In the genomic region with DNA sequence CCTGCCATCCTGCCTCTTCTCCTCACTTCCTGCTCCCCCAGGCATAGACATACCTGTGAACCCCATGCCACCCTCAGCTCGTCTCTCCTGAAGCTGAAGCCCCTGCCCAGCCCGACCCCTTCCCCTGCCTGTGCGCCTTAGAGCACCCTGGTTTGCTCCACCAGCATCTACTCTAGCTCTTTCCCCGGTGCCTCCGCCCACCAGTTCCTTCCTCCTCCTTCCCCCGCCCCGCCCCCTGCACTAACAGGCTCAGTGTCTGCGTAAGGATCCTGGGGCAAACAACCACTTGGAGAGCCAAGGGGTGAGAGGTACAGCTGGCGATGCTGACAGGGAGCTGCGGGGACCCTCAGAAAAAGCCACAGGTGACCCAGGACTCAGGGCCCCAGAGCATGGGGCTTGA, we compare ENCODE assay signal across 10 cellular contexts. TPM values are rescaled to one million over a fixed set of nuclear protein-coding genes. Genes with fewer than 3 reads are reported as not detected.
DNase-seq lines count a peak whose midpoint lies in the region; ATAC-seq, FAIRE-seq and TF ChIP-seq lines count a peak whose summit lies in the region.
"Had no signal": no experiment of that assay in that cellular context is flagged by ENCODE, and none has a peak within 500 bp of the region (broad histone marks: within the 10 kb centered on the region; RNA-seq: fewer than 3 reads in every experiment).

No MANE protein-coding gene starts in this region.

- ATAC-seq in right lobe of liver, result peak; percentile 9 to 14 (median 12)
- ATAC-seq in HepG2, result no peak
- peak; percentile 76 to 77 for ATAC-seq in activated T-cell treated with anti-CD3 and anti-CD28 coated beads, Interleukin-2, amount 50 U/mL, for 4 hours
- ATAC-seq in naive thymus-derived CD4-positive, alpha-beta T cell, result peak; percentile 77
- peak; percentile 70 for ATAC-seq in upper lobe of right lung

- no peaks in the 10 kb centered on the region for H3K36me3 ChIP-seq in right lobe of liver
- no peaks in the 10 kb centered on the region for H3K36me3 ChIP-seq in HepG2 (replicated peaks in 1 of 2; ENCODE audit: control insufficient read depth in 1 of 2, insufficient read depth in 2 of 2, low read length in 2 of 2)
- no peaks in the 10 kb centered on the region for H3K36me3 ChIP-seq in naive thymus-derived CD4-positive, alpha-beta T cell (ENCODE audit: control insufficient read depth in 2 of 3, insufficient read depth in 3 of 3, low read length in 3 of 3)
- H3K36me3 ChIP-seq in upper lobe of right lung, result no peaks in the 10 kb centered on the region

- H3K27me3 ChIP-seq in right lobe of liver (no peaks in the 10 kb centered on the region), HepG2 (ENCODE audit: control insufficient read depth in 1 of 2, insufficient read depth in 2 of 2, low read length in 2 of 2) (peaks cover 1 to 35% of the 10 kb centered on the region in 2 experiments; a peak in 4 of 5 replicates), upper lobe of right lung (no peaks in the 10 kb centered on the region)
- H3K27me3 ChIP-seq in naive thymus-derived CD4-positive, alpha-beta T cell (ENCODE audit: control insufficient read depth in 2 of 2, insufficient read depth in 2 of 2, low read length in 2 of 2), result no peaks in the 10 kb centered on the region

- H2AFZ ChIP-seq in HepG2 (ENCODE audit: low read length), result no peak overlapping the region

- TF ChIP-seq CTCF in right lobe of liver (IDR thresholded peaks at IDR 0.05), result no peak
- TF ChIP-seq CTCF in HepG2 (CRISPR knock-in tag; IDR thresholded peaks at IDR 0.05), result no peak
- TF ChIP-seq CTCF in upper lobe of right lung (IDR thresholded peaks at IDR 0.05), result no peak
- TF ChIP-seq CTCF in RWPE1 (conservative IDR thresholded peaks at IDR 0.05; ENCODE audit: low read depth), result no peak

- no peaks in the 10 kb centered on the region for H4K20me1 ChIP-seq in HepG2 (ENCODE audit: insufficient read depth, low read length)

- in situ Hi-C loops in HepG2 (cut with HindIII; ENCODE audit: extremely low pct_ligation_motif_present, low pct_unique_long_range_greater_than_20kb), result no loop called here

- H3K9me3 ChIP-seq in right lobe of liver, result no peaks in the 10 kb centered on the region
- no peaks in the 10 kb centered on the region for H3K9me3 ChIP-seq in HepG2 (ENCODE audit: low read length)
- H3K9me3 ChIP-seq in naive thymus-derived CD4-positive, alpha-beta T cell (ENCODE audit: control insufficient read depth in 2 of 3, low read length in 3 of 3), result no peaks in the 10 kb centered on the region
- no peaks in the 10 kb centered on the region for H3K9me3 ChIP-seq in upper lobe of right lung

- POLR2A ChIA-PET in HepG2 (lab: Yijun Ruan, JAX) (interaction anchor here (1.9 kb wide), 1 partner anchor 84 kb away, joined by 6 read pairs; no protein-coding TSS in a partner anchor), RWPE1 (lab: Yijun Ruan, JAX; ENCODE audit: low non-redundant PET) (no interaction called here)
- POLR2A ChIA-PET in naive thymus-derived CD4-positive, alpha-beta T cell (lab: Charles Lee), result interaction anchor here (0.6 kb wide), 2 partner anchors 9 to 115 kb away, joined by 4 to 5 read pairs; no protein-coding TSS in a partner anchor

- peaks cover 13% of the 10 kb centered on the region for H3K4me1 Mint-ChIP-seq in activated T-cell treated with anti-CD3 and anti-CD28 coated beads, Interleukin-2, amount 50 U/mL, for 4 hours (ENCODE audit: low read depth)
- H3K4me1 Mint-ChIP-seq in naive thymus-derived CD4-positive, alpha-beta T cell, result peaks cover 8 to 15% (median 12%) of the 10 kb centered on the region in 7 donors

- H3K27ac ChIP-seq in right lobe of liver, result no peak overlapping the region
- H3K27ac ChIP-seq in HepG2 (ENCODE audit: extremely low read length, insufficient read depth, low read length), result no peak overlapping the region
- H3K27ac ChIP-seq in naive thymus-derived CD4-positive, alpha-beta T cell (ENCODE audit: low read depth, low read length), result no peak overlapping the region
- no peak overlapping the region for H3K27ac ChIP-seq in upper lobe of right lung
- no peak overlapping the region for H3K27ac ChIP-seq in RWPE1

- H3K4me3 ChIP-seq in right lobe of liver, result no peak overlapping the region
- H3K4me3 ChIP-seq in HepG2 (replicated peaks in 1 of 3; ENCODE audit: insufficient read depth in 1 of 3, low read depth in 2 of 3, low read length in 3 of 3), result no peak overlapping the region
- H3K4me3 ChIP-seq in naive thymus-derived CD4-positive, alpha-beta T cell (ENCODE audit: low read length), result peak overlapping the region; percentile 43
- H3K4me3 ChIP-seq in upper lobe of right lung, result no peak overlapping the region

- no TSS peak for BruUV-seq in HepG2 (replicated peaks; lab: Mats Ljungman, UMichigan)

- no peak for TF ChIP-seq EP300 in HepG2 (IDR thresholded peaks at IDR 0.05; ENCODE audit: low read depth in 2 of 2, low read length in 2 of 2)
- no peak for TF ChIP-seq EP300 in HepG2 (CRISPR knock-in tag; IDR thresholded peaks at IDR 0.05; ENCODE audit: borderline replicate concordance)

- H3K4me3 Mint-ChIP-seq in activated T-cell treated with anti-CD3 and anti-CD28 coated beads, Interleukin-2, amount 50 U/mL, for 4 hours, result peak overlapping the region; percentile 32
- H3K4me3 Mint-ChIP-seq in naive thymus-derived CD4-positive, alpha-beta T cell, result peak overlapping the region; percentile 45 to 76 (median 68)

- no peak overlapping the region for H3K4me2 ChIP-seq in HepG2 (ENCODE audit: low read depth, low read length)

- DNase-seq in right lobe of liver (peak in 1 of 3 donors; percentile 63), HepG2 (ENCODE audit: low spot score) (no peak), upper lobe of right lung (peak; percentile 80), midbrain (lab: John Stamatoyannopoulos, UW) (no peak), RWPE1 (ENCODE audit: low spot score) (no peak), HCEC 1CT (no peak)
- peak; percentile 63 for DNase-seq in activated T-cell treated with anti-CD3 and anti-CD28 coated beads, Interleukin-2, amount 50 U/mL, for 4 hours
- peak in 7 of 9 donors; percentile 32 to 51 (median 48) for DNase-seq in naive thymus-derived CD4-positive, alpha-beta T cell

- H3K9ac ChIP-seq in HepG2 (ENCODE audit: insufficient read depth, low read depth, low read length), result no peak overlapping the region

- no peaks in the 10 kb centered on the region for H3K36me3 Mint-ChIP-seq in activated T-cell treated with anti-CD3 and anti-CD28 coated beads, Interleukin-2, amount 50 U/mL, for 4 hours (ENCODE audit: insufficient read depth)
- no peaks in the 10 kb centered on the region for H3K36me3 Mint-ChIP-seq in naive thymus-derived CD4-positive, alpha-beta T cell

- TF ChIP-seq POLR2A in right lobe of liver (IDR thresholded peaks at IDR 0.05) (no peak), HepG2 (IDR thresholded peaks at IDR 0.05; ENCODE audit: insufficient read depth in 1 of 2, low read depth in 2 of 2, low read length in 2 of 2) (no peak)

- CTCF ChIA-PET in HepG2 (lab: Yijun Ruan, JAX; ENCODE audit: low intra/inter-chr PET ratio, low total read pairs), result interaction anchor here (1.8 to 3.8 kb wide), 2 partner anchors 88 to 124 kb away, joined by 13 to 29 read pairs; no protein-coding TSS in a partner anchor
- CTCF ChIA-PET in naive thymus-derived CD4-positive, alpha-beta T cell (lab: Charles Lee), result interaction anchor here (0.7 to 4.5 kb wide), 12 partner anchors 10 to 166 kb away, joined by 3 to 40 read pairs (median 4); a partner anchor contains a TSS
- CTCF ChIA-PET in RWPE1 (lab: Yijun Ruan, JAX), result interaction anchor here (0.5 to 2.7 kb wide), 7 partner anchors 9 to 288 kb away, joined by 3 to 26 read pairs (median 4); no protein-coding TSS in a partner anchor

- H3K9me3 Mint-ChIP-seq in activated T-cell treated with anti-CD3 and anti-CD28 coated beads, Interleukin-2, amount 50 U/mL, for 4 hours, result no peaks in the 10 kb centered on the region
- no peaks in the 10 kb centered on the region for H3K9me3 Mint-ChIP-seq in naive thymus-derived CD4-positive, alpha-beta T cell

- 34% methylated on average over 7 of the region's 10 CpGs for WGBS in right lobe of liver (ENCODE audit: insufficient coverage, low coverage, low lambda C conversion rate, missing lambda C conversion rate)
- WGBS in HepG2 (ENCODE audit: low lambda C conversion rate), result 29% methylated on average over 10 of the region's 10 CpGs

- H3K27me3 Mint-ChIP-seq in activated T-cell treated with anti-CD3 and anti-CD28 coated beads, Interleukin-2, amount 50 U/mL, for 4 hours (ENCODE audit: low read depth), result peaks cover 9% of the 10 kb centered on the region
- H3K27me3 Mint-ChIP-seq in naive thymus-derived CD4-positive, alpha-beta T cell, result peaks cover 0 to 9% (median 0%) of the 10 kb centered on the region in 5 donors

- H3K79me2 ChIP-seq in HepG2 (ENCODE audit: insufficient read depth, low read length), result no peaks in the 10 kb centered on the region

- FAIRE-seq in HepG2 (lab: Jason Lieb, UNC), result no peak
- FAIRE-seq: endometrium had no signal

- H3K27ac Mint-ChIP-seq in naive thymus-derived CD4-positive, alpha-beta T cell, result peak overlapping the region in 4 of 9 donors; percentile 36 to 74 (median 60)

- intact Hi-C loops in right lobe of liver (cut with DNase I), result loop anchor here in 1 of 2 donors (10.0 kb wide), 1 partner anchor 64 kb away; no protein-coding TSS in a partner anchor
- intact Hi-C loops in HepG2 (cut with micrococcal nuclease; ENCODE audit: unreplicated experiment), result loop anchor here (5.0 kb wide), 1 partner anchor 163 kb away; a partner anchor contains a TSS
- intact Hi-C loops in naive thymus-derived CD4-positive, alpha-beta T cell (cut with micrococcal nuclease), result loop anchor here (2.0 to 5.0 kb wide), 2 partner anchors 158 to 233 kb away; no protein-coding TSS in a partner anchor
- intact Hi-C loops in upper lobe of right lung (cut with DNase I), result no loop called here

- TF ChIP-seq RAD21 in HepG2 (CRISPR knock-in tag; IDR thresholded peaks at IDR 0.05), result no peak

- H3K4me1 ChIP-seq in right lobe of liver (peaks cover 0 to 6% (median 0%) of the 10 kb centered on the region in 4 donors), HepG2 (ENCODE audit: insufficient read depth, low read length) (peaks cover 11% of the 10 kb centered on the region), upper lobe of right lung (no peaks in the 10 kb centered on the region)
- H3K4me1 ChIP-seq in naive thymus-derived CD4-positive, alpha-beta T cell (ENCODE audit: control insufficient read depth in 2 of 2, insufficient read depth in 2 of 2, low read length in 2 of 2), result peaks cover 12 to 13% of the 10 kb centered on the region in 2 donors

RNA-seq across cellular contexts. Expression of a gene that starts 1.9 kb away (rescaled TPM):
- under 1 TPM in 1 of 6 experiments, not detected in 5; 0.24 TPM for total RNA-seq in right lobe of liver
- total RNA-seq in HepG2 (2016; rRNA removed; fragmentation: Illumina TruSeq; extraction: Trizol), result not detected in 2 replicates
- not detected in 2 replicates for total RNA-seq in HepG2 (2016; cell fraction: cytosol; rRNA removed; fragmentation: Illumina TruSeq; extraction: Trizol; ENCODE audit: low read depth)
- not detected in 2 replicates for total RNA-seq in HepG2 (2016; cell fraction: insoluble cytoplasmic fraction; rRNA removed; fragmentation: Illumina TruSeq; extraction: Trizol)
- not detected in 2 replicates for total RNA-seq in HepG2 (2016; cell fraction: membrane; rRNA removed; fragmentation: Illumina TruSeq; extraction: Trizol)
- not detected in 2 replicates for total RNA-seq in HepG2 (2016; cell fraction: nucleus; rRNA removed; fragmentation: Illumina TruSeq; extraction: Trizol)
- polyA plus RNA-seq in HepG2 (2011; rRNA removed), result not detected in 2 replicates
- polyA plus RNA-seq in HepG2 (2011; cell fraction: cytosol; rRNA removed), result not detected in 2 replicates
- not detected in 2 replicates for polyA plus RNA-seq in HepG2 (2011; cell fraction: nucleus; rRNA removed)
- not detected in 2 replicates for polyA plus RNA-seq in HepG2 (2012)
- polyA plus RNA-seq in HepG2 (2016; cell fraction: cytosol; fragmentation: Illumina TruSeq; extraction: Trizol; ENCODE audit: low read depth), result not detected in 2 replicates
- polyA plus RNA-seq in HepG2 (2016; cell fraction: insoluble cytoplasmic fraction; fragmentation: Illumina TruSeq; extraction: Trizol; ENCODE audit: low read depth), result not detected in 2 replicates
- not detected in 2 replicates for polyA plus RNA-seq in HepG2 (2016; cell fraction: membrane; fragmentation: Illumina TruSeq; extraction: Trizol; ENCODE audit: low read depth)
- not detected in 2 replicates for polyA plus RNA-seq in HepG2 (2016; cell fraction: nucleus; fragmentation: Illumina TruSeq; extraction: Trizol; ENCODE audit: insufficient read depth, low read depth)
- not detected in 2 replicates for polyA minus RNA-seq in HepG2 (2011; rRNA and poly(A)+ RNA removed; ENCODE audit: low replicate concordance)
- not detected in 2 replicates for polyA minus RNA-seq in HepG2 (2011; cell fraction: cytosol; rRNA and poly(A)+ RNA removed)
- not detected in 2 replicates for polyA minus RNA-seq in HepG2 (2011; cell fraction: nucleus; rRNA and poly(A)+ RNA removed)
- total RNA-seq in activated T-cell treated with anti-CD3 and anti-CD28 coated beads, Interleukin-2, amount 50 U/mL, for 4 hours, result not detected
- not detected for total RNA-seq in naive thymus-derived CD4-positive, alpha-beta T cell
- polyA plus RNA-seq in naive thymus-derived CD4-positive, alpha-beta T cell, result not detected
- total RNA-seq in upper lobe of right lung, result not detected
- total RNA-seq: skeletal muscle tissue had no signal

RNA-seq across cellular contexts. Expression of a gene that starts 7.6 kb away (rescaled TPM):
- total RNA-seq in right lobe of liver (not detected), HepG2 (2016; rRNA removed; fragmentation: Illumina TruSeq; extraction: Trizol) (not detected in 2 replicates), upper lobe of right lung (not detected)
- not detected in 2 replicates for total RNA-seq in HepG2 (2016; cell fraction: cytosol; rRNA removed; fragmentation: Illumina TruSeq; extraction: Trizol; ENCODE audit: low read depth)
- not detected in 2 replicates for total RNA-seq in HepG2 (2016; cell fraction: insoluble cytoplasmic fraction; rRNA removed; fragmentation: Illumina TruSeq; extraction: Trizol)
- not detected in 2 replicates for total RNA-seq in HepG2 (2016; cell fraction: membrane; rRNA removed; fragmentation: Illumina TruSeq; extraction: Trizol)
- total RNA-seq in HepG2 (2016; cell fraction: nucleus; rRNA removed; fragmentation: Illumina TruSeq; extraction: Trizol), result not detected in 2 replicates
- polyA plus RNA-seq in HepG2 (2011; rRNA removed), result not detected in 2 replicates
- polyA plus RNA-seq in HepG2 (2011; cell fraction: cytosol; rRNA removed), result not detected in 2 replicates
- polyA plus RNA-seq in HepG2 (2011; cell fraction: nucleus; rRNA removed), result 0.09 TPM in 1 of 2 replicates, not detected in the other
- polyA plus RNA-seq in HepG2 (2012), result not detected in 2 replicates
- polyA plus RNA-seq in HepG2 (2016; cell fraction: cytosol; fragmentation: Illumina TruSeq; extraction: Trizol; ENCODE audit: low read depth), result not detected in 2 replicates
- not detected in 2 replicates for polyA plus RNA-seq in HepG2 (2016; cell fraction: insoluble cytoplasmic fraction; fragmentation: Illumina TruSeq; extraction: Trizol; ENCODE audit: low read depth)
- polyA plus RNA-seq in HepG2 (2016; cell fraction: membrane; fragmentation: Illumina TruSeq; extraction: Trizol; ENCODE audit: low read depth), result not detected in 2 replicates
- polyA plus RNA-seq in HepG2 (2016; cell fraction: nucleus; fragmentation: Illumina TruSeq; extraction: Trizol; ENCODE audit: insufficient read depth, low read depth), result not detected in 2 replicates
- not detected in 2 replicates for polyA minus RNA-seq in HepG2 (2011; rRNA and poly(A)+ RNA removed; ENCODE audit: low replicate concordance)
- polyA minus RNA-seq in HepG2 (2011; cell fraction: cytosol; rRNA and poly(A)+ RNA removed), result not detected in 2 replicates
- not detected in 2 replicates for polyA minus RNA-seq in HepG2 (2011; cell fraction: nucleus; rRNA and poly(A)+ RNA removed)
- not detected for total RNA-seq in activated T-cell treated with anti-CD3 and anti-CD28 coated beads, Interleukin-2, amount 50 U/mL, for 4 hours
- not detected for total RNA-seq in naive thymus-derived CD4-positive, alpha-beta T cell
- not detected for polyA plus RNA-seq in naive thymus-derived CD4-positive, alpha-beta T cell
- total RNA-seq: skeletal muscle tissue had no signal

RNA-seq across cellular contexts. Expression of a gene that starts 43.2 kb away (rescaled TPM):
- 1 to 10 TPM in 1 of 6 experiments, under 1 TPM in 5; 0.31 to 1.1 (median 0.64) TPM for total RNA-seq in right lobe of liver
- not detected in 2 replicates for total RNA-seq in HepG2 (2016; rRNA removed; fragmentation: Illumina TruSeq; extraction: Trizol)
- not detected in 2 replicates for total RNA-seq in HepG2 (2016; cell fraction: cytosol; rRNA removed; fragmentation: Illumina TruSeq; extraction: Trizol; ENCODE audit: low read depth)
- total RNA-seq in HepG2 (2016; cell fraction: insoluble cytoplasmic fraction; rRNA removed; fragmentation: Illumina TruSeq; extraction: Trizol), result not detected in 2 replicates
- total RNA-seq in HepG2 (2016; cell fraction: membrane; rRNA removed; fragmentation: Illumina TruSeq; extraction: Trizol), result not detected in 2 replicates
- total RNA-seq in HepG2 (2016; cell fraction: nucleus; rRNA removed; fragmentation: Illumina TruSeq; extraction: Trizol), result not detected in 2 replicates
- polyA plus RNA-seq in HepG2 (2011; rRNA removed), result not detected in 2 replicates
- not detected in 2 replicates for polyA plus RNA-seq in HepG2 (2011; cell fraction: cytosol; rRNA removed)
- not detected in 2 replicates for polyA plus RNA-seq in HepG2 (2011; cell fraction: nucleus; rRNA removed)
- polyA plus RNA-seq in HepG2 (2012), result not detected in 2 replicates
- not detected in 2 replicates for polyA plus RNA-seq in HepG2 (2016; cell fraction: cytosol; fragmentation: Illumina TruSeq; extraction: Trizol; ENCODE audit: low read depth)
- polyA plus RNA-seq in HepG2 (2016; cell fraction: insoluble cytoplasmic fraction; fragmentation: Illumina TruSeq; extraction: Trizol; ENCODE audit: low read depth), result not detected in 2 replicates
- not detected in 2 replicates for polyA plus RNA-seq in HepG2 (2016; cell fraction: membrane; fragmentation: Illumina TruSeq; extraction: Trizol; ENCODE audit: low read depth)
- polyA plus RNA-seq in HepG2 (2016; cell fraction: nucleus; fragmentation: Illumina TruSeq; extraction: Trizol; ENCODE audit: insufficient read depth, low read depth), result not detected in 2 replicates
- not detected in 2 replicates for polyA minus RNA-seq in HepG2 (2011; rRNA and poly(A)+ RNA removed; ENCODE audit: low replicate concordance)
- not detected in 2 replicates for polyA minus RNA-seq in HepG2 (2011; cell fraction: cytosol; rRNA and poly(A)+ RNA removed)
- polyA minus RNA-seq in HepG2 (2011; cell fraction: nucleus; rRNA and poly(A)+ RNA removed), result not detected in 2 replicates
- total RNA-seq in activated T-cell treated with anti-CD3 and anti-CD28 coated beads, Interleukin-2, amount 50 U/mL, for 4 hours, result not detected
- 1 to 10 TPM in 1 of 5 experiments, under 1 TPM in 3, not detected in 1; 0.34 to 1.2 (median 0.47) TPM for total RNA-seq in naive thymus-derived CD4-positive, alpha-beta T cell
- not detected for polyA plus RNA-seq in naive thymus-derived CD4-positive, alpha-beta T cell
- total RNA-seq in upper lobe of right lung, result 0.23 TPM

Comparison
In these comparisons a context has a peak if more than half of its experiments do, and no peak if none do; other contexts are left out.
1. DNase-seq: peak in activated T-cell treated with anti-CD3 and anti-CD28 coated beads, Interleukin-2, amount 50 U/mL, for 4 hours (single experiment), naive thymus-derived CD4-positive, alpha-beta T cell (7 of 9) and upper lobe of right lung (single experiment); none in HepG2 (single experiment), midbrain (single experiment), RWPE1 (single experiment) and HCEC 1CT (single experiment).